In the genomic region with DNA sequence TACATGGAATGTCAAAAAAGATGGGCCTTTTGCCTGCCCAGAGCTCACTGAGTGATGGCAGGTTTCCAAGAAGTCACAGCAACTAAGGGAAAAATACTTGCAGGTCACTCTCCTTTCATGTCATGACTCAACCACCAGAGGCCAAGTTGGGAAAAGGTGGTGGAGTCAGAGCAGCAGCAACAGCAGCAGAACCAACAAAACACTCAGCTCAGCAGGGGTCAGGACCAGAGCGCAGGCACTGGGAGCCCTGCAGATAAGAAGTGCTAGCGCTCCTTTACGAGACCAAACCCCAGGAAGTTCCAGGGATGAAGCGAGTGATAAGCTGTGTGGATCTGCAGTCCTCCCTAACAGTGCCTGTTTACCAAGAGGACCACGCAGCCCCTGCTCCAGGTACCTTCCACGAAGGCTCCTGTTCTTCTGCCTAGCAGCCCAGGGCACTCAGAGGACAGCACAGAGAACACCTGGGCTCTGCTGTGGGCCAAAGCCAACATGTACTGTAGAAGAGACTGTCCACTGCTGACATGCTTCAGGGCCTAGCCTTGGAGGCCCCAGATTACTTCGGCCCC, we compare ENCODE assay signal across 1 cellular context.
TF ChIP-seq lines count a peak whose summit lies in the region.

No MANE protein-coding gene starts in this region.

TF ChIP-seq in SK-N-SH treated with all-trans-retinoic acid at 6 μM for 48 hours, 23 proteins besides CTCF, POLR2A, EP300 and RAD21 (continued from another document):
- TF ChIP-seq CSDC2 (CRISPR knock-in tag; IDR thresholded peaks at IDR 0.05) (no peak), ARNTL (CRISPR knock-in tag; IDR thresholded peaks at IDR 0.05; ENCODE audit: borderline replicate concordance, low read depth) (no peak), ESRRG (CRISPR knock-in tag; IDR thresholded peaks at IDR 0.05) (no peak), TSHZ2 (CRISPR knock-in tag; IDR thresholded peaks at IDR 0.05) (no peak), PPARA (CRISPR knock-in tag; IDR thresholded peaks at IDR 0.05; ENCODE audit: borderline replicate concordance) (no peak)
TF ChIP-seq in SK-N-SH treated with all-trans-retinoic acid at 6 μM for 48 hours: peak in this region for 0.
